17 cellular contexts compared by ENCODE assay signal in genomic region chr13:74301200-74302063, GRCh38.
A peak's percentile ranks its signal among the peaks of the same experiment; 100 is the strongest.
DNase-seq lines count a peak whose midpoint lies in the region; ATAC-seq and TF ChIP-seq lines count a peak whose summit lies in the region.
"Had no signal": no experiment of that assay in that cellular context is flagged by ENCODE, and none has a peak within 500 bp of the region (broad histone marks: within the 10 kb centered on the region; RNA-seq: fewer than 3 reads in every experiment).

No MANE protein-coding gene starts in this region.

- CTCF ChIA-PET in activated CD4-positive, alpha-beta memory T cell treated with anti-CD3 and anti-CD28 coated beads, Interleukin-2, amount 10 ng/mL, durations not matched to agents 7 days and 5 days (lab: Charles Lee), result no interaction called here

- DNase-seq in coronary artery (ENCODE audit: low spot score) (no peak), skeletal muscle cell (ENCODE audit: low read depth) (peak; percentile 31)
- DNase-seq in activated CD4-positive, alpha-beta memory T cell treated with anti-CD3 and anti-CD28 coated beads, Interleukin-2, amount 10 ng/mL, durations not matched to agents 7 days and 5 days, result no peak
- DNase-seq: activated gamma-delta T cell treated with Interleukin-2 at 50 U/mL for 16 hours; GF-D8; lower lobe of right lung; NCI-H1694; NCI-H446 treated with DMSO at 0.1 percent for 48 hours; SHP77 treated with DMSO at 0.1 percent for 48 hours; stimulated activated CD4-positive, alpha-beta T cell treated with anti-CD3 and anti-CD28 coated beads, Interleukin-4, amount 100 ng/mL, for 1 hour had no signal

- no peak overlapping the region for H3K27ac Mint-ChIP-seq in activated CD4-positive, alpha-beta memory T cell treated with anti-CD3 and anti-CD28 coated beads, Interleukin-2, amount 10 ng/mL, durations not matched to agents 7 days and 5 days
- H3K27ac Mint-ChIP-seq: natural killer cell treated with Interleukin-12 subunit alpha and Interleukin-12 subunit beta and Interleukin-15 and Interleukin-18, amount 100 ng/mL, for 72 hours had no signal

- no peaks in the 10 kb centered on the region for H3K36me3 Mint-ChIP-seq in activated CD4-positive, alpha-beta memory T cell treated with anti-CD3 and anti-CD28 coated beads, Interleukin-2, amount 10 ng/mL, durations not matched to agents 7 days and 5 days (ENCODE audit: low read depth)
- H3K36me3 Mint-ChIP-seq: natural killer cell treated with Interleukin-12 subunit alpha and Interleukin-12 subunit beta and Interleukin-15 and Interleukin-18, amount 100 ng/mL, for 72 hours had no signal

- H3K4me3 ChIP-seq in HUES48 (ENCODE audit: low read depth, low read length) (no peak overlapping the region), coronary artery (no peak overlapping the region), iPS-20b (ENCODE audit: low read length) (peak overlapping the region; percentile 2; the same call in 1 of the 2 replicates), skeletal muscle cell (ENCODE audit: low read depth, low read length) (no peak overlapping the region)
- H3K4me3 ChIP-seq: lower lobe of right lung had no signal

- H3K36me3 ChIP-seq in HUES48 (ENCODE audit: control insufficient read depth, insufficient read depth, low read length) (no peaks in the 10 kb centered on the region), iPS-20b (ENCODE audit: insufficient read depth, low read depth, low read length) (no peaks in the 10 kb centered on the region)
- H3K36me3 ChIP-seq: lower lobe of right lung had no signal

- H3K9me3 Mint-ChIP-seq in activated CD4-positive, alpha-beta memory T cell treated with anti-CD3 and anti-CD28 coated beads, Interleukin-2, amount 10 ng/mL, durations not matched to agents 7 days and 5 days, result no peaks in the 10 kb centered on the region
- H3K9me3 Mint-ChIP-seq: natural killer cell treated with Interleukin-12 subunit alpha and Interleukin-12 subunit beta and Interleukin-15 and Interleukin-18, amount 100 ng/mL, for 72 hours had no signal

- H3K27me3 ChIP-seq in HUES48 (ENCODE audit: control insufficient read depth, insufficient read depth, low read length) (0 out of 2 replicates have a peak, but pooled peaks cover 3% of the 10 kb centered on the region), iPS-20b (ENCODE audit: insufficient read depth, low read length) (no peaks in the 10 kb centered on the region)

- TF ChIP-seq CTCF in coronary artery (IDR thresholded peaks at IDR 0.05), result no peak

- ATAC-seq in HG02642 (IDR thresholded peaks at IDR 0.05; ENCODE audit: poor library complexity, unreplicated experiment), result no peak
- no peak for ATAC-seq in HG02973 (IDR thresholded peaks at IDR 0.05; ENCODE audit: unreplicated experiment)
- ATAC-seq in GM21515 (IDR thresholded peaks at IDR 0.05; ENCODE audit: unreplicated experiment), result no peak
- ATAC-seq: activated CD4-positive, CD25-positive, alpha-beta regulatory T cell treated with anti-CD3 and anti-CD28 coated beads, Interleukin-2, amount 50 U/mL, for 24 hours; lower lobe of right lung; natural killer cell treated with Interleukin-12 subunit alpha and Interleukin-12 subunit beta and Interleukin-15 and Interleukin-18, amount 100 ng/mL, for 72 hours had no signal

- H3K27me3 Mint-ChIP-seq in activated CD4-positive, alpha-beta memory T cell treated with anti-CD3 and anti-CD28 coated beads, Interleukin-2, amount 10 ng/mL, durations not matched to agents 7 days and 5 days, result no peaks in the 10 kb centered on the region

- H3K9me3 ChIP-seq in HUES48 (ENCODE audit: control insufficient read depth, insufficient read depth, low read length) (no peaks in the 10 kb centered on the region), iPS-20b (ENCODE audit: insufficient read depth, low read depth, low read length) (no peaks in the 10 kb centered on the region)
- H3K9me3 ChIP-seq: lower lobe of right lung had no signal

- H3K27ac ChIP-seq in HUES48 (ENCODE audit: low read depth, low read length) (peak overlapping the region; percentile 36), coronary artery (peak overlapping the region; percentile 34 to 63), iPS-20b (ENCODE audit: low read length) (no peak overlapping the region)
- H3K27ac ChIP-seq: lower lobe of right lung had no signal

- no peak overlapping the region for H3K4me3 Mint-ChIP-seq in activated CD4-positive, alpha-beta memory T cell treated with anti-CD3 and anti-CD28 coated beads, Interleukin-2, amount 10 ng/mL, durations not matched to agents 7 days and 5 days
- H3K4me3 Mint-ChIP-seq: natural killer cell treated with Interleukin-12 subunit alpha and Interleukin-12 subunit beta and Interleukin-15 and Interleukin-18, amount 100 ng/mL, for 72 hours had no signal

- H3K9ac ChIP-seq in HUES48 (ENCODE audit: low read depth, low read length) (no peak overlapping the region), iPS-20b (ENCODE audit: low read depth, low read length) (peak overlapping the region; percentile 45; the same call in 1 of the 2 replicates)

- POLR2A ChIA-PET in activated CD4-positive, alpha-beta memory T cell treated with anti-CD3 and anti-CD28 coated beads, Interleukin-2, amount 10 ng/mL, durations not matched to agents 7 days and 5 days (lab: Charles Lee), result interaction anchor here (1.0 to 1.1 kb wide), 2 partner anchors 9 to 13 kb away, joined by 3 to 4 read pairs; no protein-coding TSS in a partner anchor

- peaks cover 21% of the 10 kb centered on the region for H3K4me1 ChIP-seq in HUES48 (ENCODE audit: control insufficient read depth, insufficient read depth, low read length)
- peaks cover 27% of the 10 kb centered on the region for H3K4me1 ChIP-seq in iPS-20b (ENCODE audit: insufficient read depth, low read length)
- H3K4me1 ChIP-seq: lower lobe of right lung had no signal

- H3K4me1 Mint-ChIP-seq in activated CD4-positive, alpha-beta memory T cell treated with anti-CD3 and anti-CD28 coated beads, Interleukin-2, amount 10 ng/mL, durations not matched to agents 7 days and 5 days, result no peaks in the 10 kb centered on the region
